ENCODE assay signal across 23 cellular contexts in genomic region chr2:21627938-21628337, GRCh38.
"Had no signal": no experiment of that assay in that cellular context is flagged by ENCODE, and none has a peak within 500 bp of the region (broad histone marks: within the 10 kb centered on the region; RNA-seq: fewer than 3 reads in every experiment).

No MANE protein-coding gene starts in this region.

- H3K4me1 ChIP-seq: esophagus squamous epithelium, prostate gland had no signal

- H3K9me3 Mint-ChIP-seq: mesothelial cell of epicardium had no signal

- H3K4me3 Mint-ChIP-seq: activated naive CD8-positive, alpha-beta T cell treated with anti-CD3 and anti-CD28 coated beads for 36 hours; activated T-cell treated with anti-CD3 and anti-CD28 coated beads, Interleukin-2, amount 50 U/mL, for 4 hours; immature natural killer cell; mesothelial cell of epicardium; natural killer cell; WTC11 had no signal

- H3K27ac Mint-ChIP-seq: activated naive CD8-positive, alpha-beta T cell treated with anti-CD3 and anti-CD28 coated beads for 36 hours; immature natural killer cell; mesothelial cell of epicardium; natural killer cell; WTC11 had no signal

- H3K9me3 ChIP-seq: esophagus squamous epithelium, neutrophil, ovary, prostate gland, tibial nerve had no signal

- H3K27me3 ChIP-seq: esophagus squamous epithelium, neutrophil, ovary, tibial nerve had no signal

- H3K27ac ChIP-seq: coronary artery, esophagus squamous epithelium, neutrophil, ovary, prostate gland, tibial nerve had no signal

- H3K27me3 Mint-ChIP-seq: activated naive CD8-positive, alpha-beta T cell treated with anti-CD3 and anti-CD28 coated beads for 36 hours had no signal

- H3K36me3 ChIP-seq: esophagus squamous epithelium, neutrophil, ovary, prostate gland, tibial nerve had no signal

- ATAC-seq: activated T-cell treated with anti-CD3 and anti-CD28 coated beads, Interleukin-2, amount 50 U/mL, for 4 hours; left ventricle myocardium superior; natural killer cell; right cardiac atrium; stimulated activated naive CD8-positive, alpha-beta T cell treated with anti-CD3 and anti-CD28 coated beads, Interleukin-15, Interleukin-2, amounts not matched to agents 100 U/mL and 50 U/mL, for 24 hours; WTC11 had no signal

- H3K4me3 ChIP-seq: coronary artery, esophagus squamous epithelium, ovary, prostate gland, tibial nerve had no signal

- DNase-seq: activated CD8-positive, alpha-beta memory T cell treated with anti-CD3 and anti-CD28 coated beads for 24 hours; activated CD8-positive, alpha-beta memory T cell treated with anti-CD3 and anti-CD28 coated beads, Interleukin-2, amount 50 U/mL, for 4 hours; activated naive CD4-positive, alpha-beta T cell treated with Interleukin-2 at 50 U/mL for 16 hours; activated naive CD8-positive, alpha-beta T cell treated with anti-CD3 and anti-CD28 coated beads for 36 hours; activated T-cell treated with anti-CD3 and anti-CD28 coated beads, Interleukin-2, amount 50 U/mL, for 4 hours; amygdala; esophagus squamous epithelium; immature natural killer cell; left ventricle myocardium superior; mammary epithelial cell; natural killer cell; ovary; right cardiac atrium; stimulated activated CD4-positive, alpha-beta T cell treated with anti-CD3 and anti-CD28 coated beads, Interleukin-12 subunit alpha, Interleukin-12 subunit beta, amount 100 ng/mL, for 4 hours; stimulated activated CD4-positive, alpha-beta T cell treated with anti-CD3 and anti-CD28 coated beads, Interleukin-4, amount 100 ng/mL, for 4 hours; stimulated activated naive CD8-positive, alpha-beta T cell treated with anti-CD3 and anti-CD28 coated beads, Interleukin-15, Interleukin-2, amounts not matched to agents 100 U/mL and 50 U/mL, for 24 hours; substantia nigra had no signal

- H3K36me3 Mint-ChIP-seq: activated naive CD8-positive, alpha-beta T cell treated with anti-CD3 and anti-CD28 coated beads for 36 hours; immature natural killer cell; mesothelial cell of epicardium; natural killer cell; WTC11 had no signal

- H3K4me1 Mint-ChIP-seq: activated naive CD8-positive, alpha-beta T cell treated with anti-CD3 and anti-CD28 coated beads for 36 hours; immature natural killer cell; natural killer cell; WTC11 had no signal
